Comparison of ENCODE assay signal across 1 cellular context in the genomic region with DNA sequence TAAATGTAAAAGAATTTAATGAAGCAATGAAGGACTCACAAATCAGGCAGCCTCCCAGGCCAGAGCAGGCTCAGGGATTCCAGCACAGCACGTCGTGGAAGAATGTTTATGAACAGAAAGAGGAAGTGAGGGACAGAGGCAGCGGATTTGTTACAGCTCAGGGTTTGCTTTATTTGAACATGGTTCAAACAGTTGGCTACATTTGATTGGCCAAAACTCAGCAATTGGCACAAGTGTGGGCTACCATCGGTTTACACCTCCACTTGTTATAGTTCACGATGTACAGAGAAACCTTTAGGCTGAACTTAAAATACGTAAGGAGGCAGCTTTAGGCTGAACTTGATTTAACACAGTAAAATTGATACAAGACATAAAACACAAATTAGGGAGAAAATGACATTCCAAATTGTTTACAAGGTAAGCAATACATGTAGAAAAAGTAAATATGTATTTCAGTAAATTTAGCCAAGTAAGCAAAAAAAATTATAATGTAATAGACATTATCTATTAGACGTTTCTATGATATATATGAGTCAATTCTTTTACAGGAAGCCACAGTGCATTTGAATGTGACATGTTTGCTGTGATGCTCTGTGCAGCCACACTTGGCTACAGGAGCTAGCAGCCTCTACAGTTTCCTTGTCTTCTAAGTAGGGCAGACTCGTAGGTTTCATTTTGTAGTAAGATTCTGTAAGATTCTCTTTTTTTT.
TF ChIP-seq lines count a peak whose summit lies in the region.

No MANE protein-coding gene starts in this region.

TF ChIP-seq in SK-N-SH treated with all-trans-retinoic acid at 6 μM for 48 hours, 23 proteins besides CTCF, POLR2A, EP300 and RAD21 (continued from another document):
- TF ChIP-seq, protein P1, sequence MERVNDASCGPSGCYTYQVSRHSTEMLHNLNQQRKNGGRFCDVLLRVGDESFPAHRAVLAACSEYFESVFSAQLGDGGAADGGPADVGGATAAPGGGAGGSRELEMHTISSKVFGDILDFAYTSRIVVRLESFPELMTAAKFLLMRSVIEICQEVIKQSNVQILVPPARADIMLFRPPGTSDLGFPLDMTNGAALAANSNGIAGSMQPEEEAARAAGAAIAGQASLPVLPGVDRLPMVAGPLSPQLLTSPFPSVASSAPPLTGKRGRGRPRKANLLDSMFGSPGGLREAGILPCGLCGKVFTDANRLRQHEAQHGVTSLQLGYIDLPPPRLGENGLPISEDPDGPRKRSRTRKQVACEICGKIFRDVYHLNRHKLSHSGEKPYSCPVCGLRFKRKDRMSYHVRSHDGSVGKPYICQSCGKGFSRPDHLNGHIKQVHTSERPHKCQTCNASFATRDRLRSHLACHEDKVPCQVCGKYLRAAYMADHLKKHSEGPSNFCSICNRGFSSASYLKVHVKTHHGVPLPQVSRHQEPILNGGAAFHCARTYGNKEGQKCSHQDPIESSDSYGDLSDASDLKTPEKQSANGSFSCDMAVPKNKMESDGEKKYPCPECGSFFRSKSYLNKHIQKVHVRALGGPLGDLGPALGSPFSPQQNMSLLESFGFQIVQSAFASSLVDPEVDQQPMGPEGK (CRISPR knock-in tag; IDR thresholded peaks at IDR 0.05; ENCODE audit: borderline replicate concordance): no peak
- TF ChIP-seq ZNF565 (CRISPR knock-in tag; conservative IDR thresholded peaks at IDR 0.05; ENCODE audit: low read depth) (no peak), OSR1 (CRISPR knock-in tag; IDR thresholded peaks at IDR 0.05) (no peak), ZFP30 (CRISPR knock-in tag; IDR thresholded peaks at IDR 0.05) (no peak), ESRRG (CRISPR knock-in tag; IDR thresholded peaks at IDR 0.05) (no peak), PPARA (CRISPR knock-in tag; IDR thresholded peaks at IDR 0.05; ENCODE audit: borderline replicate concordance) (no peak), SNAI2 (CRISPR knock-in tag; IDR thresholded peaks at IDR 0.05) (no peak), CSDC2 (CRISPR knock-in tag; IDR thresholded peaks at IDR 0.05) (no peak), BACH2 (CRISPR knock-in tag; IDR thresholded peaks at IDR 0.05; ENCODE audit: borderline replicate concordance) (no peak), ARNTL (CRISPR knock-in tag; IDR thresholded peaks at IDR 0.05; ENCODE audit: borderline replicate concordance, low read depth) (no peak), ZC3H10 (CRISPR knock-in tag; IDR thresholded peaks at IDR 0.05) (no peak)
- TF ChIP-seq, protein P2, sequence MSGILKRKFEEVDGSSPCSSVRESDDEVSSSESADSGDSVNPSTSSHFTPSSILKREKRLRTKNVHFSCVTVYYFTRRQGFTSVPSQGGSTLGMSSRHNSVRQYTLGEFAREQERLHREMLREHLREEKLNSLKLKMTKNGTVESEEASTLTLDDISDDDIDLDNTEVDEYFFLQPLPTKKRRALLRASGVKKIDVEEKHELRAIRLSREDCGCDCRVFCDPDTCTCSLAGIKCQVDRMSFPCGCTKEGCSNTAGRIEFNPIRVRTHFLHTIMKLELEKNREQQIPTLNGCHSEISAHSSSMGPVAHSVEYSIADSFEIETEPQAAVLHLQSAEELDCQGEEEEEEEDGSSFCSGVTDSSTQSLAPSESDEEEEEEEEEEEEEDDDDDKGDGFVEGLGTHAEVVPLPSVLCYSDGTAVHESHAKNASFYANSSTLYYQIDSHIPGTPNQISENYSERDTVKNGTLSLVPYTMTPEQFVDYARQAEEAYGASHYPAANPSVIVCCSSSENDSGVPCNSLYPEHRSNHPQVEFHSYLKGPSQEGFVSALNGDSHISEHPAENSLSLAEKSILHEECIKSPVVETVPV (CRISPR knock-in tag; IDR thresholded peaks at IDR 0.05): no peak
